Comparison of ENCODE assay signal across 1 cellular context in genomic region chr7:74343281-74344127, GRCh38.
TF ChIP-seq lines count a peak whose summit lies in the region.

No MANE protein-coding gene starts in this region.

TF ChIP-seq in K562, 482 proteins besides CTCF, POLR2A, EP300 and RAD21 (continued from another document and continues in another):
- TF ChIP-seq ZBTB5 (IDR thresholded peaks at IDR 0.05) (no peak), SMARCC2 (IDR thresholded peaks at IDR 0.05; ENCODE audit: low read depth) (no peak), TGIF2 (CRISPR knock-in tag; IDR thresholded peaks at IDR 0.05) (no peak), SMAD4 (CRISPR knock-in tag; conservative IDR thresholded peaks at IDR 0.05) (no peak), ZBTB7A (IDR thresholded peaks at IDR 0.05; ENCODE audit: borderline replicate concordance, control insufficient read depth, low read depth, low read length) (peak; percentile 31; the same call in 1 of the 2 replicates), SAP30 (IDR thresholded peaks at IDR 0.05; ENCODE audit: borderline replicate concordance, insufficient read depth, low read depth, low read length, poor library complexity, severe bottlenecking) (no peak), EWSR1 (IDR thresholded peaks at IDR 0.05; ENCODE audit: borderline replicate concordance, low read depth, partially characterized antibody) (no peak), CREM (IDR thresholded peaks at IDR 0.05; ENCODE audit: low read depth) (peak; percentile 34; the same call in 1 of the 2 replicates), HNRNPL (IDR thresholded peaks at IDR 0.05; ENCODE audit: low read depth, low read length) (no peak), ZNF586 (CRISPR knock-in tag; conservative IDR thresholded peaks at IDR 0.05) (no peak), NCOR1 (IDR thresholded peaks at IDR 0.05) (peak; percentile 20; the same call in 1 of the 2 replicates), ZFP36 (IDR thresholded peaks at IDR 0.05; ENCODE audit: low read depth, low read length, partially characterized antibody) (no peak), ZC3H11A (IDR thresholded peaks at IDR 0.05; ENCODE audit: low read depth, low read length) (no peak), STAT5B (CRISPR knock-in tag; IDR thresholded peaks at IDR 0.05) (no peak), ZC3H8 (IDR thresholded peaks at IDR 0.05) (no peak), FOXJ3 (CRISPR knock-in tag; IDR thresholded peaks at IDR 0.05) (no peak), EP400 (IDR thresholded peaks at IDR 0.05) (no peak), ZNF282 (CRISPR knock-in tag; IDR thresholded peaks at IDR 0.05) (no peak), ZZZ3 (IDR thresholded peaks at IDR 0.05) (no peak), KAT2B (IDR thresholded peaks at IDR 0.05; ENCODE audit: low read depth, low read length) (no peak), ATF3 (IDR thresholded peaks at IDR 0.05) (peak; percentile 92), ATF3 (CRISPR knock-in tag; conservative IDR thresholded peaks at IDR 0.05) (no peak), ZNF444 (CRISPR knock-in tag; IDR thresholded peaks at IDR 0.05) (no peak), RB1 (IDR thresholded peaks at IDR 0.05; ENCODE audit: low read depth) (no peak), MAZ (CRISPR knock-in tag; conservative IDR thresholded peaks at IDR 0.05 in 1 of 2, IDR thresholded peaks at IDR 0.05 in 1 of 2) (no peak), TARDBP (IDR thresholded peaks at IDR 0.05) (no peak), CREB1 (IDR thresholded peaks at IDR 0.05) (no peak), CREB1 (CRISPR knock-in tag; IDR thresholded peaks at IDR 0.05) (no peak), LARP7 (IDR thresholded peaks at IDR 0.05) (no peak), CBX1 (IDR thresholded peaks at IDR 0.05; ENCODE audit: low read depth) (no peak), PRPF4 (IDR thresholded peaks at IDR 0.05; ENCODE audit: insufficient read depth, low read depth, low read length, poor library complexity, severe bottlenecking) (no peak), FOSL1 (tag; conservative IDR thresholded peaks at IDR 0.05) (peak; percentile 96), PREB (CRISPR knock-in tag; IDR thresholded peaks at IDR 0.05) (no peak), RCOR1 (IDR thresholded peaks at IDR 0.05; ENCODE audit: borderline replicate concordance in 1 of 2, low read depth in 2 of 2, low read length in 2 of 2) (no peak), HDAC1 (IDR thresholded peaks at IDR 0.05) (no peak), ZNF140 (CRISPR knock-in tag; IDR thresholded peaks at IDR 0.05) (no peak), MYC (IDR thresholded peaks at IDR 0.05; ENCODE audit: low read depth, low read length) (no peak), MYC (CRISPR knock-in tag; IDR thresholded peaks at IDR 0.05; ENCODE audit: borderline replicate concordance, low read depth) (no peak), HOXB6 (CRISPR knock-in tag; IDR thresholded peaks at IDR 0.05; ENCODE audit: borderline replicate concordance) (no peak), TCF15 (CRISPR knock-in tag; IDR thresholded peaks at IDR 0.05) (no peak), PCBP2 (IDR thresholded peaks at IDR 0.05; ENCODE audit: low read depth, low read length, poor library complexity, severe bottlenecking) (no peak), VEZF1 (CRISPR knock-in tag; IDR thresholded peaks at IDR 0.05) (peak; percentile 31; the same call in 1 of the 2 replicates), NFYB (IDR thresholded peaks at IDR 0.05; ENCODE audit: extremely low read depth, insufficient read length) (no peak), NFE2 (IDR thresholded peaks at IDR 0.05; ENCODE audit: low read depth) (no peak), ARID1B (IDR thresholded peaks at IDR 0.05) (peak; percentile 69), TFAP4 (CRISPR knock-in tag; IDR thresholded peaks at IDR 0.05; ENCODE audit: borderline replicate concordance) (no peak), CEBPB (tag; IDR thresholded peaks at IDR 0.05) (no peak), FOS (IDR thresholded peaks at IDR 0.05; ENCODE audit: extremely low read depth, insufficient read length) (peak; percentile 54), JUNB (CRISPR knock-in tag; conservative IDR thresholded peaks at IDR 0.05) (0 out of 2 replicates have a peak, but pooled peaks have one; percentile 33), MNT (conservative IDR thresholded peaks at IDR 0.05) (no peak), ATF6 (CRISPR knock-in tag; IDR thresholded peaks at IDR 0.05) (no peak), ZFPM2 (CRISPR knock-in tag; IDR thresholded peaks at IDR 0.05) (no peak), KLF13 (tag; IDR thresholded peaks at IDR 0.05; ENCODE audit: borderline replicate concordance, low read depth) (no peak), SMARCB1 (IDR thresholded peaks at IDR 0.05; ENCODE audit: insufficient read length, low read depth) (no peak), MBD2 (IDR thresholded peaks at IDR 0.05; ENCODE audit: borderline replicate concordance, low read depth) (no peak), SMAD3 (CRISPR knock-in tag; conservative IDR thresholded peaks at IDR 0.05) (no peak), BCOR (IDR thresholded peaks at IDR 0.05) (peak; percentile 36; the same call in 1 of the 2 replicates), TAF7 (tag; IDR thresholded peaks at IDR 0.05) (no peak), BHLHE40 (IDR thresholded peaks at IDR 0.05; ENCODE audit: low read length) (peak; percentile 27; the same call in 1 of the 2 replicates), FOXP1 (CRISPR knock-in tag; IDR thresholded peaks at IDR 0.05) (no peak), SAFB (IDR thresholded peaks at IDR 0.05; ENCODE audit: borderline replicate concordance, low read depth, low read length) (no peak), MEIS2 (IDR thresholded peaks at IDR 0.05; ENCODE audit: partially characterized antibody) (no peak), ZNF24 (IDR thresholded peaks at IDR 0.05) (peak; percentile 96), ID3 (CRISPR knock-in tag; IDR thresholded peaks at IDR 0.05) (no peak), ID3 (tag; IDR thresholded peaks at IDR 0.05) (no peak)
